17 cellular contexts compared by ENCODE assay signal in genomic region chr17:58382885-58383248, GRCh38. TPM values are rescaled to one million over a fixed set of nuclear protein-coding genes. Genes with fewer than 3 reads are reported as not detected.
DNase-seq lines count a peak whose midpoint lies in the region; ATAC-seq and TF ChIP-seq lines count a peak whose summit lies in the region.
"Had no signal": no experiment of that assay in that cellular context is flagged by ENCODE, and none has a peak within 500 bp of the region (broad histone marks: within the 10 kb centered on the region; RNA-seq: fewer than 3 reads in every experiment).

No MANE protein-coding gene starts in this region.

- DNase-seq in activated CD4-positive, alpha-beta T cell treated with anti-CD3 and anti-CD28 coated beads for 36 hours, result no peak
- no peak for DNase-seq in activated CD4-positive, alpha-beta T cell treated with anti-CD3 and anti-CD28 coated beads, Interleukin-2, amount 50 U/mL, for 1 hour
- DNase-seq in Peyer's patch (no peak), immature natural killer cell (no peak), spleen (no peak), GM13977 (ENCODE audit: low spot score) (no peak), smooth muscle cell (lab: John Stamatoyannopoulos, UW; ENCODE audit: unreplicated experiment) (no peak)
- DNase-seq: EL, left cardiac atrium, NCI-H187 treated with DMSO at 0.1 percent for 48 hours, NCI-H510A, OCI-M1, psoas muscle had no signal

- POLR2A ChIA-PET in activated CD4-positive, alpha-beta T cell treated with anti-CD3 and anti-CD28 coated beads for 36 hours (lab: Charles Lee), result interaction anchor here (1.3 kb wide), 1 partner anchor 31 kb away, joined by 3 read pairs; the partner anchor contains the start of gene SUPT4H1

- no peaks in the 10 kb centered on the region for H3K9me3 ChIP-seq in Peyer's patch
- no peaks in the 10 kb centered on the region for H3K9me3 ChIP-seq in spleen
- H3K9me3 ChIP-seq in smooth muscle cell (replicated peaks; ENCODE audit: low read depth), result no peaks in the 10 kb centered on the region
- H3K9me3 ChIP-seq: psoas muscle, SJSA1, suprapubic skin had no signal

- H3K4me3 ChIP-seq in Peyer's patch (no peak overlapping the region), spleen (no peak overlapping the region), smooth muscle cell (no peak overlapping the region)
- H3K4me3 ChIP-seq: GM23338, psoas muscle, SJSA1, suprapubic skin had no signal

- H3K27ac ChIP-seq in Peyer's patch (peak overlapping the region in 3 of 4 donors; percentile 12 to 66 (median 40)), spleen (peak overlapping the region in 6 of 8 donors; percentile 16 to 63 (median 38)), smooth muscle cell (ENCODE audit: low read depth) (no peak overlapping the region)
- H3K27ac ChIP-seq: psoas muscle, SJSA1, suprapubic skin had no signal

- H3F3A ChIP-seq in smooth muscle cell (ENCODE audit: low read depth), result no peaks in the 10 kb centered on the region

- ATAC-seq in activated CD4-positive, alpha-beta T cell treated with anti-CD3 and anti-CD28 coated beads for 36 hours, result no peak
- ATAC-seq in HG03520 (IDR thresholded peaks at IDR 0.05; ENCODE audit: unreplicated experiment), result no peak
- ATAC-seq: GM23338, left cardiac atrium, psoas muscle had no signal

- no peak overlapping the region for H2AFZ ChIP-seq in smooth muscle cell (ENCODE audit: low read depth)
- H2AFZ ChIP-seq: GM23338 had no signal

- TF ChIP-seq POLR2A in Peyer's patch (IDR thresholded peaks at IDR 0.05), result no peak
- TF ChIP-seq POLR2A in spleen (IDR thresholded peaks at IDR 0.05), result no peak

- no peaks in the 10 kb centered on the region for H3K36me3 ChIP-seq in Peyer's patch
- H3K36me3 ChIP-seq in spleen, result no peaks in the 10 kb centered on the region
- no peaks in the 10 kb centered on the region for H3K36me3 ChIP-seq in smooth muscle cell (ENCODE audit: low read depth)
- H3K36me3 ChIP-seq: SJSA1, suprapubic skin had no signal

- no peaks in the 10 kb centered on the region for H3K79me2 ChIP-seq in smooth muscle cell (ENCODE audit: low read depth)

- TF ChIP-seq CTCF in Peyer's patch (IDR thresholded peaks at IDR 0.05) (no peak), spleen (IDR thresholded peaks at IDR 0.05 in 8 of 11, conservative IDR thresholded peaks at IDR 0.05 in 3 of 11) (no peak), GM13977 (IDR thresholded peaks at IDR 0.05; ENCODE audit: extremely low read depth, insufficient read depth, missing control alignments) (no peak), smooth muscle cell (IDR thresholded peaks at IDR 0.05; ENCODE audit: borderline replicate concordance, insufficient read depth, poor library complexity, severe bottlenecking) (no peak)

- peak overlapping the region; percentile 44 for H3K27ac Mint-ChIP-seq in activated CD4-positive, alpha-beta T cell treated with anti-CD3 and anti-CD28 coated beads for 36 hours
- H3K27ac Mint-ChIP-seq in immature natural killer cell, result peak overlapping the region; percentile 85 to 92 (median 87)
- H3K27ac Mint-ChIP-seq: GM23338 had no signal

- H3K4me1 ChIP-seq in Peyer's patch (peaks cover 0 to 65% (median 6%) of the 10 kb centered on the region in 4 donors), spleen (peaks cover 0 to 48% (median 13%) of the 10 kb centered on the region in 6 donors), smooth muscle cell (ENCODE audit: low read depth) (peaks cover 6% of the 10 kb centered on the region)
- H3K4me1 ChIP-seq: psoas muscle, SJSA1 had no signal

- 86 to 97% (median 94%) methylated on average over 1 of the region's 1 CpG for WGBS in spleen, 5 donors
- 100% methylated on average over 1 of the region's 1 CpG for WGBS in smooth muscle cell (ENCODE audit: low lambda C conversion rate)

- H4K20me1 ChIP-seq in smooth muscle cell (ENCODE audit: low read depth), result no peaks in the 10 kb centered on the region

- H3K4me2 ChIP-seq in smooth muscle cell, result no peak overlapping the region
- H3K4me2 ChIP-seq: GM23338 had no signal

- H3K4me3 Mint-ChIP-seq in activated CD4-positive, alpha-beta T cell treated with anti-CD3 and anti-CD28 coated beads for 36 hours, result no peak overlapping the region
- H3K4me3 Mint-ChIP-seq in immature natural killer cell, result peak overlapping the region in 4 of 5 donors; percentile 59 to 82 (median 67)
- H3K4me3 Mint-ChIP-seq: GM23338 had no signal

- H3K27me3 ChIP-seq in Peyer's patch (no peaks in the 10 kb centered on the region), spleen (replicated peaks in 1 of 7) (no peaks in the 10 kb centered on the region), smooth muscle cell (ENCODE audit: low read depth) (no peaks in the 10 kb centered on the region)
- H3K27me3 ChIP-seq: suprapubic skin had no signal

- H3K36me3 Mint-ChIP-seq in activated CD4-positive, alpha-beta T cell treated with anti-CD3 and anti-CD28 coated beads for 36 hours (ENCODE audit: low read depth), result no peaks in the 10 kb centered on the region
- H3K36me3 Mint-ChIP-seq in immature natural killer cell, result no peaks in the 10 kb centered on the region

- H3K27me3 Mint-ChIP-seq in activated CD4-positive, alpha-beta T cell treated with anti-CD3 and anti-CD28 coated beads for 36 hours, result no peaks in the 10 kb centered on the region
- H3K27me3 Mint-ChIP-seq in immature natural killer cell (ENCODE audit: low read depth in 3 of 3), result peaks cover 0 to 7% (median 2%) of the 10 kb centered on the region in 3 donors

- in situ Hi-C loops in GM13977 (cut with MboI; ENCODE audit: low pct_unique_long_range_greater_than_20kb, low sequenced_read_pairs, unreplicated experiment), result no loop called here

- CTCF ChIA-PET in activated CD4-positive, alpha-beta T cell treated with anti-CD3 and anti-CD28 coated beads for 36 hours (lab: Charles Lee), result interaction anchor here (0.8 to 2.0 kb wide), 4 partner anchors 17 to 79 kb away, joined by 3 to 5 read pairs (median 3); no protein-coding TSS in a partner anchor

- no peak overlapping the region for H3K9ac ChIP-seq in smooth muscle cell (ENCODE audit: low read depth)

- H3K4me1 Mint-ChIP-seq in activated CD4-positive, alpha-beta T cell treated with anti-CD3 and anti-CD28 coated beads for 36 hours, result peaks cover 34% of the 10 kb centered on the region
- peaks cover 70 to 73% of the 10 kb centered on the region in 2 donors for H3K4me1 Mint-ChIP-seq in immature natural killer cell

- intact Hi-C loops in activated CD4-positive, alpha-beta T cell treated with anti-CD3 and anti-CD28 coated beads for 36 hours (cut with DNase I, micrococcal nuclease), result loop anchor here in 1 of 2 experiments (1.0 to 2.0 kb wide), 2 partner anchors 30 to 34 kb away; partner anchors contain the start of genes RNF43 and SUPT4H1
- intact Hi-C loops in spleen (cut with DNase I; ENCODE audit: low total_unique reads), result no loop called here

- no peaks in the 10 kb centered on the region for H3K9me3 Mint-ChIP-seq in activated CD4-positive, alpha-beta T cell treated with anti-CD3 and anti-CD28 coated beads for 36 hours (ENCODE audit: low read depth)
- no peaks in the 10 kb centered on the region for H3K9me3 Mint-ChIP-seq in immature natural killer cell
- H3K9me3 Mint-ChIP-seq: GM23338 had no signal

RNA-seq across cellular contexts. Expression of gene SUPT4H1, which starts 30.9 kb away (rescaled TPM):
- total RNA-seq in activated CD4-positive, alpha-beta T cell treated with anti-CD3 and anti-CD28 coated beads for 36 hours, result 100 to 1,000 TPM; 106 to 129 TPM
- 10 to 100 TPM; 31.9 to 56.1 (median 47.9) TPM for total RNA-seq in Peyer's patch
- 100 to 1,000 TPM; 133 to 170 (median 136) TPM for polyA plus RNA-seq in immature natural killer cell
- 10 to 100 TPM; 37.8 to 80.5 (median 64.0) TPM for total RNA-seq in spleen
- 100 to 1,000 TPM in 2 of 3 donors, 10 to 100 TPM in 1; 77.0 to 106 (median 104) TPM for polyA plus RNA-seq in spleen
- total RNA-seq in smooth muscle cell, result 58.5 and 66.1 TPM in 2 replicates
- polyA plus RNA-seq in smooth muscle cell, result 92.4 and 107 TPM in 2 replicates

RNA-seq across cellular contexts. Expression of gene RNF43, which starts 34.5 kb away (rescaled TPM):
- 1 to 10 TPM in 1 of 2 experiments, under 1 TPM in 1; 0.71 to 1.0 TPM for total RNA-seq in activated CD4-positive, alpha-beta T cell treated with anti-CD3 and anti-CD28 coated beads for 36 hours
- 100 to 1,000 TPM in 2 of 4 donors, 10 to 100 TPM in 2; 46.9 to 104 (median 85.4) TPM for total RNA-seq in Peyer's patch
- 1 to 10 TPM in 2 of 3 donors, under 1 TPM in 1; 0.58 to 2.1 (median 1.3) TPM for polyA plus RNA-seq in immature natural killer cell
- 1 to 10 TPM in 4 of 7 donors, under 1 TPM in 3; 0.40 to 1.8 (median 1.0) TPM for total RNA-seq in spleen
- polyA plus RNA-seq in spleen, result under 1 TPM; 0.38 to 0.63 (median 0.42) TPM
- total RNA-seq in smooth muscle cell, result 3.2 and 3.8 TPM in 2 replicates
- 0.17 and 2.1 TPM in 2 replicates for polyA plus RNA-seq in smooth muscle cell

RNA-seq across cellular contexts. Expression of gene TSPOAP1, which starts 54.3 kb away (rescaled TPM):
- total RNA-seq in activated CD4-positive, alpha-beta T cell treated with anti-CD3 and anti-CD28 coated beads for 36 hours, result 10 to 100 TPM; 11.8 to 12.4 TPM
- total RNA-seq in Peyer's patch (10 to 100 TPM in 2 of 4 donors, 1 to 10 TPM in 2; 9.1 to 11.9 (median 10.4) TPM), spleen (10 to 100 TPM; 14.1 to 31.8 (median 18.5) TPM), smooth muscle cell (4.3 and 7.0 TPM in 2 replicates)
- polyA plus RNA-seq in immature natural killer cell (10 to 100 TPM in 1 of 3 donors, 1 to 10 TPM in 2; 7.1 to 32.1 (median 8.4) TPM), spleen (10 to 100 TPM; 11.5 to 26.5 (median 24.3) TPM), smooth muscle cell (11.7 and 18.3 TPM in 2 replicates)

Comparison
In these comparisons a context has a peak if more than half of its experiments do, and no peak if none do; other contexts are left out.
1. RNA of gene RNF43, which starts 34.5 kb away (total RNA-seq): 46.9 to 104 TPM in Peyer's patch; 3.2 to 3.8 TPM in smooth muscle cell, 0.71 to 1.0 TPM in activated CD4-positive, alpha-beta T cell treated with anti-CD3 and anti-CD28 coated beads for 36 hours and 0.40 to 1.8 TPM in spleen; every median in the first group is over 10 times any median in the second.